1 cellular context compared by ENCODE assay signal in genomic region chr6:43998592-43999243, GRCh38.
TF ChIP-seq lines count a peak whose summit lies in the region.

No MANE protein-coding gene starts in this region.

TF ChIP-seq in K562, 482 proteins besides CTCF, POLR2A, EP300 and RAD21 (continued from another document):
- TF ChIP-seq ARID4B (CRISPR knock-in tag; IDR thresholded peaks at IDR 0.05), result peak; percentile 36; the same call in 1 of the 2 replicates
- TF ChIP-seq MBD2 (IDR thresholded peaks at IDR 0.05; ENCODE audit: borderline replicate concordance, low read depth), result 0 out of 2 replicates have a peak, but pooled peaks have one; percentile 24
- peak; percentile 65 for TF ChIP-seq SUPT5H (IDR thresholded peaks at IDR 0.05)
- peak; percentile 39; the same call in 1 of the 2 replicates for TF ChIP-seq TFAP4 (CRISPR knock-in tag; IDR thresholded peaks at IDR 0.05; ENCODE audit: borderline replicate concordance)
- peak; percentile 98 for TF ChIP-seq ZBTB33 (CRISPR knock-in tag; IDR thresholded peaks at IDR 0.05)
- peak in 1 of 2 experiments; percentile 14; a peak in 1 of 4 replicates for TF ChIP-seq TEAD1 (CRISPR knock-in tag; IDR thresholded peaks at IDR 0.05)
- peak; percentile 76 for TF ChIP-seq RBFOX2 (IDR thresholded peaks at IDR 0.05; ENCODE audit: low read depth, low read length)
- TF ChIP-seq KDM5B (IDR thresholded peaks at IDR 0.05; ENCODE audit: insufficient replicate concordance, low read depth, low read length), result peak; percentile 25
- TF ChIP-seq NFYB (IDR thresholded peaks at IDR 0.05; ENCODE audit: extremely low read depth, insufficient read length), result peak; percentile 68
